In genomic region chr6:43977404-43978111, GRCh38 we compare ENCODE assay signal across 8 cellular contexts.
DNase-seq lines count a peak whose midpoint lies in the region; ATAC-seq and TF ChIP-seq lines count a peak whose summit lies in the region.

No MANE protein-coding gene starts in this region.

- H3K4me1 ChIP-seq in transverse colon: peaks cover 0 to 12% (median 0%) of the 10 kb centered on the region in 4 donors

- no peaks in the 10 kb centered on the region for H3K36me3 ChIP-seq in H7 (replicated peaks; ENCODE audit: control insufficient read depth, insufficient read depth, low read length)
- H3K36me3 ChIP-seq in transverse colon: no peaks in the 10 kb centered on the region

- H3K4me3 ChIP-seq in H7 (ENCODE audit: insufficient read depth, low read depth, low read length): no peak overlapping the region
- no peak overlapping the region for H3K4me3 ChIP-seq in NB4 (ENCODE audit: low read depth, low read length)
- no peak overlapping the region for H3K4me3 ChIP-seq in transverse colon

- WGBS in transverse colon (ENCODE audit: low coverage in 1 of 2), 2 donors: 57 to 93% methylated on average over 2 to 10 of the region's 10 CpGs

- H3K27ac ChIP-seq in transverse colon: no peak overlapping the region

- no peak for TF ChIP-seq EP300 in transverse colon (IDR thresholded peaks at IDR 0.05; ENCODE audit: low read depth)

- no peaks in the 10 kb centered on the region for H3K9me3 ChIP-seq in transverse colon

- peak; percentile 89 for ATAC-seq in GM18511 (IDR thresholded peaks at IDR 0.05; ENCODE audit: unreplicated experiment)
- peak; percentile 8 for ATAC-seq in left colon

- in situ Hi-C loops in transverse colon (cut with MboI; ENCODE audit: low pct_ligation_motif_present in 1 of 4, low pct_unique_long_range_greater_than_20kb in 1 of 4, low sequenced_read_pairs in 3 of 4): no loop called here

- TF ChIP-seq POLR2A in NB4 (IDR thresholded peaks at IDR 0.05; ENCODE audit: extremely low read depth, insufficient read length) (no peak), transverse colon (IDR thresholded peaks at IDR 0.05) (no peak)

- intact Hi-C loops in left colon (cut with DNase I, micrococcal nuclease): no loop called here
- intact Hi-C loops in transverse colon (cut with DNase I; ENCODE audit: low total_unique reads): no loop called here

- H3K27me3 ChIP-seq in H7 (ENCODE audit: control insufficient read depth, insufficient read depth, low read length): no peaks in the 10 kb centered on the region; the same call in none of the 2 replicates
- H3K27me3 ChIP-seq in transverse colon: no peaks in the 10 kb centered on the region

- peak; percentile 27 for TF ChIP-seq CTCF in NB4 (IDR thresholded peaks at IDR 0.05; ENCODE audit: low read depth, low read length)
- TF ChIP-seq CTCF in transverse colon (IDR thresholded peaks at IDR 0.05): no peak

- DNase-seq in H7 (peak; percentile 17), NB4 (ENCODE audit: low read depth) (peak; percentile 68), left colon (no peak), DMS153 treated with DMSO at 0.1 percent for 48 hours (lab: John Stamatoyannopoulos, UW; ENCODE audit: unreplicated experiment) (no peak), NCI-H2171 (lab: John Stamatoyannopoulos, UW) (no peak), transverse colon (no peak), NCI-H748 treated with DMSO at 0.1 percent for 48 hours (lab: John Stamatoyannopoulos, UW) (no peak)

Comparison
In these comparisons a context has a peak if more than half of its experiments do, and no peak if none do; other contexts are left out.
1. DNase-seq: peak in H7 (single experiment) and NB4 (single experiment); none in left colon (0 of 2), DMS153 treated with DMSO at 0.1 percent for 48 hours (single experiment), NCI-H2171 (single experiment), transverse colon (single experiment) and NCI-H748 treated with DMSO at 0.1 percent for 48 hours (single experiment).